8 cellular contexts compared by ENCODE assay signal in the genomic region with DNA sequence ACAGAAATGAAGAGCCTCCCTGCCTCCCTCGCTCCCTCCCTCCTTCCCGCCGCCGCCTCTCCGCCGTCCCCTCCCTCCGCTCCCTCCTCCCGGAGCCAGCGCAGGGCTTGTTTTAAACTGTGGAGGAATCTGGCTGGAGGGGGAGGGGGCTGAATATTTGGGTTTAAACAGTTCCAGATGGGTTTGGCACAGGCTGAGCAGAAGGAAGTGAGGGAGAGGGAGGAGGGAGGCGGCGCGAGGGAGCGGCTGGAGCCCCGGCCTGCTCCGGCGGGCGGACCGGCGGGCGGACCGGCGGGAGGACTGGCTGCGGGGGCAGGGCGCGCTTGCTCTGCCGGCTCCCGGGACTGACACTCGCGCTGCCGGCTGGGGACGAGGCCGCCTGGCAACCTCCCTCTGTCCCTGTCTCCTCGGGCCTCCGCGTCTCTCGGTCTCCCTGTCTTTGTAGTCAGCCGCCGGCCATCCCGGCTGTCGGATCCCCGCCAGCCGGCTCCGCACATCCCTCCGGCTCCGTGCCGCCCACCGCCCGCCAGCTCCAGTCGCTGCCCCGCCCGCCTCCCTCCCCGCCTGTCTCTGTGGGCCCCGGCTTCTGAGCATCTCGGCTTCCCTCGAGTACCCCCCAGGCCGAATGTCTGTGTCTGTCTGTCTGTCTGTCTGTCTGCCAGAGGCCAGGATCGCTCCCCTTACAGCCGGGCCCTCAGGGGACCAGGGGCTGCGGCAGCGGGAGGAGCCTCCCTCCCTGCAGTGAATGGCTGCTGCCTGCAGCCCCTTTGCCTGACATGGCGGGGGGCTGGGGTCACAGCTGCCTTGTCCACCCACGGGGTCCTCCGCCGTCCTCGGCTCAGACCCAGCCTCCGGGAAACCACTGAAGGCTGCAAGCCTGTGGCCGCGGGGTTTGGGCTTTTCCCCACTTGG. TPM values are rescaled to one million over a fixed set of nuclear protein-coding genes. Genes with fewer than 3 reads are reported as not detected.
DNase-seq lines count a peak whose midpoint lies in the region; ATAC-seq and TF ChIP-seq lines count a peak whose summit lies in the region.

No MANE protein-coding gene starts in this region.

- no peak overlapping the region for H3K27ac Mint-ChIP-seq in activated CD8-positive, alpha-beta memory T cell treated with anti-CD3 and anti-CD28 coated beads, Interleukin-2, amount 10 ng/mL, durations not matched to agents 7 days and 5 days
- H3K27ac Mint-ChIP-seq in naive thymus-derived CD4-positive, alpha-beta T cell = peak overlapping the region in 1 of 9 donors; percentile 25

- H3K27me3 ChIP-seq in naive thymus-derived CD4-positive, alpha-beta T cell (ENCODE audit: control insufficient read depth in 2 of 2, insufficient read depth in 2 of 2, low read length in 2 of 2) = no peaks in the 10 kb centered on the region

- TF ChIP-seq CTCF in fibroblast of villous mesenchyme (IDR thresholded peaks at IDR 0.05; ENCODE audit: insufficient read depth, low read depth, low read length) = no peak

- no peaks in the 10 kb centered on the region for H3K36me3 Mint-ChIP-seq in activated CD8-positive, alpha-beta memory T cell treated with anti-CD3 and anti-CD28 coated beads, Interleukin-2, amount 10 ng/mL, durations not matched to agents 7 days and 5 days
- H3K36me3 Mint-ChIP-seq in naive thymus-derived CD4-positive, alpha-beta T cell = no peaks in the 10 kb centered on the region

- no peak overlapping the region for H3K27ac ChIP-seq in naive thymus-derived CD4-positive, alpha-beta T cell (ENCODE audit: low read depth, low read length)

- CTCF ChIA-PET in activated CD8-positive, alpha-beta memory T cell treated with anti-CD3 and anti-CD28 coated beads, Interleukin-2, amount 10 ng/mL, durations not matched to agents 7 days and 5 days (lab: Charles Lee) = interaction anchor here (1.3 kb wide), 1 partner anchor 209 kb away, joined by 4 read pairs; no protein-coding TSS in a partner anchor
- CTCF ChIA-PET in naive thymus-derived CD4-positive, alpha-beta T cell (lab: Charles Lee) = no interaction called here

- H3K27me3 Mint-ChIP-seq in activated CD8-positive, alpha-beta memory T cell treated with anti-CD3 and anti-CD28 coated beads, Interleukin-2, amount 10 ng/mL, durations not matched to agents 7 days and 5 days = peaks cover 66% of the 10 kb centered on the region
- peaks cover 12 to 65% (median 36%) of the 10 kb centered on the region in 5 donors for H3K27me3 Mint-ChIP-seq in naive thymus-derived CD4-positive, alpha-beta T cell

- ATAC-seq in activated CD8-positive, alpha-beta memory T cell treated with anti-CD3 and anti-CD28 coated beads, Interleukin-2, amount 10 ng/mL, durations not matched to agents 7 days and 5 days = peak; percentile 35
- peak; percentile 45 for ATAC-seq in naive thymus-derived CD4-positive, alpha-beta T cell
- ATAC-seq in HG03457 (IDR thresholded peaks at IDR 0.05; ENCODE audit: unreplicated experiment) = no peak

- DNase-seq in COLO668 (lab: John Stamatoyannopoulos, UW; ENCODE audit: unreplicated experiment) (peak; percentile 27), LHCN-M2 (ENCODE audit: low read depth) (peak; percentile 90), fibroblast of villous mesenchyme (ENCODE audit: low read depth) (peak; percentile 96), ureter (ENCODE audit: low spot score) (peak; percentile 87), OCI-M1 (lab: John Stamatoyannopoulos, UW) (no peak)
- no peak for DNase-seq in activated CD8-positive, alpha-beta memory T cell treated with anti-CD3 and anti-CD28 coated beads, Interleukin-2, amount 10 ng/mL, durations not matched to agents 7 days and 5 days
- DNase-seq in naive thymus-derived CD4-positive, alpha-beta T cell = peak in 1 of 9 donors; percentile 41

- H3K4me3 Mint-ChIP-seq in activated CD8-positive, alpha-beta memory T cell treated with anti-CD3 and anti-CD28 coated beads, Interleukin-2, amount 10 ng/mL, durations not matched to agents 7 days and 5 days = no peak overlapping the region
- H3K4me3 Mint-ChIP-seq in naive thymus-derived CD4-positive, alpha-beta T cell = peak overlapping the region; percentile 27 to 75 (median 62)

- peaks cover 5% of the 10 kb centered on the region for H3K4me1 Mint-ChIP-seq in activated CD8-positive, alpha-beta memory T cell treated with anti-CD3 and anti-CD28 coated beads, Interleukin-2, amount 10 ng/mL, durations not matched to agents 7 days and 5 days
- peaks cover 6 to 20% (median 14%) of the 10 kb centered on the region in 7 donors for H3K4me1 Mint-ChIP-seq in naive thymus-derived CD4-positive, alpha-beta T cell

- H3K4me1 ChIP-seq in naive thymus-derived CD4-positive, alpha-beta T cell (ENCODE audit: control insufficient read depth in 2 of 2, insufficient read depth in 2 of 2, low read length in 2 of 2) = no peaks in the 10 kb centered on the region

- H3K36me3 ChIP-seq in naive thymus-derived CD4-positive, alpha-beta T cell (ENCODE audit: control insufficient read depth in 2 of 3, insufficient read depth in 3 of 3, low read length in 3 of 3) = no peaks in the 10 kb centered on the region

- no peaks in the 10 kb centered on the region for H3K9me3 ChIP-seq in naive thymus-derived CD4-positive, alpha-beta T cell (ENCODE audit: control insufficient read depth in 2 of 3, low read length in 3 of 3)

- intact Hi-C loops in naive thymus-derived CD4-positive, alpha-beta T cell (cut with micrococcal nuclease) = no loop called here

- POLR2A ChIA-PET in naive thymus-derived CD4-positive, alpha-beta T cell (lab: Charles Lee) = no interaction called here

- no peaks in the 10 kb centered on the region for H3K9me3 Mint-ChIP-seq in activated CD8-positive, alpha-beta memory T cell treated with anti-CD3 and anti-CD28 coated beads, Interleukin-2, amount 10 ng/mL, durations not matched to agents 7 days and 5 days (ENCODE audit: low read depth)
- H3K9me3 Mint-ChIP-seq in naive thymus-derived CD4-positive, alpha-beta T cell = no peaks in the 10 kb centered on the region

- H3K4me3 ChIP-seq in fibroblast of villous mesenchyme (ENCODE audit: low read depth, low read length) = peak overlapping the region; percentile 52
- H3K4me3 ChIP-seq in naive thymus-derived CD4-positive, alpha-beta T cell (ENCODE audit: low read length) = no peak overlapping the region

RNA-seq across cellular contexts. Expression of gene EPHB3, which starts 7.6 kb away (rescaled TPM):
- 2.5 and 4.2 TPM in 2 replicates for total RNA-seq in LHCN-M2 (2014; rRNA removed)
- polyA plus RNA-seq in LHCN-M2 (2012) = 3.9 TPM
- total RNA-seq in activated CD8-positive, alpha-beta memory T cell treated with anti-CD3 and anti-CD28 coated beads, Interleukin-2, amount 10 ng/mL, durations not matched to agents 7 days and 5 days = not detected
- 2.2 and 3.5 TPM in 2 replicates for total RNA-seq in fibroblast of villous mesenchyme
- total RNA-seq in naive thymus-derived CD4-positive, alpha-beta T cell = under 1 TPM; 0.07 to 0.49 (median 0.32) TPM
- under 1 TPM; 0.04 to 0.35 TPM for polyA plus RNA-seq in naive thymus-derived CD4-positive, alpha-beta T cell
- 4.9 TPM for total RNA-seq in ureter

Comparison
In these comparisons a context has a peak if more than half of its experiments do, and no peak if none do; other contexts are left out.
1. DNase-seq: peak in COLO668 (single experiment), LHCN-M2 (single experiment), fibroblast of villous mesenchyme (single experiment) and ureter (single experiment); none in activated CD8-positive, alpha-beta memory T cell treated with anti-CD3 and anti-CD28 coated beads, Interleukin-2, amount 10 ng/mL, durations not matched to agents 7 days and 5 days (single experiment) and OCI-M1 (single experiment).